ENCODE assay signal across 17 cellular contexts in the genomic region with DNA sequence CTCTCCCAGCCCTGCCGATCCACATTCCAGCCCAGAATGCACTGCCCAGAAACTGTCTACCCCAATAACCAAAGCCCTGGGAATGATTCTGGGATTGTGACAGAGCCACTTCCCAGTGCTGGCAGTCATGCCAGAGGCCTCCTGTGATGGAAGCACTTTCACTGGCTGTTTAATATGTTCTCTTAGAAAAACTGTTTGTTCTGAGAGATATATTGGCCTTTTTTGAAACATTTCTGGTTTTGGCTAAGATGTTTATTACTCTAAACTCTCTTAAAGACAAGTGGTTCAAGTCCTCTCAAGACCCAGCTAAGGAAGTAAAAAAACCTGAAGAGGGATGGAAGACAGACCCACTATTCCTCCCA.
DNase-seq lines count a peak whose midpoint lies in the region; ATAC-seq and TF ChIP-seq lines count a peak whose summit lies in the region.
"Had no signal": no experiment of that assay in that cellular context is flagged by ENCODE, and none has a peak within 500 bp of the region (broad histone marks: within the 10 kb centered on the region; RNA-seq: fewer than 3 reads in every experiment).

No MANE protein-coding gene starts in this region.

- H3K27me3 Mint-ChIP-seq in progenitor cell of endocrine pancreas, result peaks cover 22% of the 10 kb centered on the region
- peaks cover 17% of the 10 kb centered on the region for H3K27me3 Mint-ChIP-seq in activated T-cell treated with anti-CD3 and anti-CD28 coated beads, Interleukin-2, amount 50 U/mL, for 24 hours

- H3K27ac Mint-ChIP-seq in progenitor cell of endocrine pancreas, result no peak overlapping the region
- H3K27ac Mint-ChIP-seq in activated T-cell treated with anti-CD3 and anti-CD28 coated beads, Interleukin-2, amount 50 U/mL, for 24 hours, result no peak overlapping the region
- H3K27ac Mint-ChIP-seq: activated T-cell treated with anti-CD3 and anti-CD28 coated beads, Interleukin-2, amount 50 U/mL, for 72 hours; IgD-negative memory B cell; naive thymus-derived CD4-positive, alpha-beta T cell had no signal

- peaks cover 35 to 38% of the 10 kb centered on the region in 2 donors for H3K4me1 ChIP-seq in lung (ENCODE audit: control insufficient read depth in 2 of 2, insufficient read depth in 2 of 2, low read length in 2 of 2)

- peak; percentile 61 for DNase-seq in DMS79 treated with DMSO at 0.1 percent for 48 hours (lab: John Stamatoyannopoulos, UW)
- peak in 19 of 61 donors; percentile 8 to 76 (median 31) for DNase-seq in caudate nucleus (lab: John Stamatoyannopoulos, UW)
- peak; percentile 57 for DNase-seq in lung (ENCODE audit: low spot score)
- DNase-seq in substantia nigra (lab: John Stamatoyannopoulos, UW), result peak in 9 of 49 donors; percentile 9 to 31 (median 23)
- DNase-seq in T-helper 2 cell, result no peak
- no peak for DNase-seq in progenitor cell of endocrine pancreas (ENCODE audit: low spot score, unreplicated experiment)
- no peak for DNase-seq in central memory CD4-positive, alpha-beta T cell
- no peak for DNase-seq in activated T-cell treated with anti-CD3 and anti-CD28 coated beads, Interleukin-2, amount 50 U/mL, for 24 hours
- DNase-seq: activated CD4-positive, alpha-beta T cell treated with anti-CD3 and anti-CD28 coated beads, Interleukin-2, amount 50 U/mL, for 48 hours; activated T-cell treated with anti-CD3 and anti-CD28 coated beads, Interleukin-2, amount 50 U/mL, for 72 hours; COR-L47; MV-4-11; naive thymus-derived CD4-positive, alpha-beta T cell; NCI-H2081; NCI-H526; stimulated activated CD4-positive, alpha-beta T cell treated with anti-CD3 and anti-CD28 coated beads, Interleukin-1b, Interleukin-23, amount 100 ng/mL, for 48 hours had no signal

- no peak overlapping the region for H3K4me3 Mint-ChIP-seq in progenitor cell of endocrine pancreas (ENCODE audit: low read depth)
- no peak overlapping the region for H3K4me3 Mint-ChIP-seq in activated T-cell treated with anti-CD3 and anti-CD28 coated beads, Interleukin-2, amount 50 U/mL, for 24 hours
- H3K4me3 Mint-ChIP-seq: activated T-cell treated with anti-CD3 and anti-CD28 coated beads, Interleukin-2, amount 50 U/mL, for 72 hours; IgD-negative memory B cell; naive thymus-derived CD4-positive, alpha-beta T cell had no signal

- no peak overlapping the region for H3K4me3 ChIP-seq in lung

- peaks cover 0 to 3% of the 10 kb centered on the region in 2 donors for H3K9me3 ChIP-seq in lung (ENCODE audit: control insufficient read depth in 2 of 2, insufficient read depth in 1 of 2, low read length in 1 of 2)

- no peak for TF ChIP-seq CTCF in lung (IDR thresholded peaks at IDR 0.05; ENCODE audit: control extremely low read depth, extremely low read depth)
- no peak for TF ChIP-seq CTCF in progenitor cell of endocrine pancreas (IDR thresholded peaks at IDR 0.05; ENCODE audit: unreplicated experiment)

- peaks cover 3% of the 10 kb centered on the region for H3K4me1 Mint-ChIP-seq in progenitor cell of endocrine pancreas (ENCODE audit: low read depth)
- no peaks in the 10 kb centered on the region for H3K4me1 Mint-ChIP-seq in activated T-cell treated with anti-CD3 and anti-CD28 coated beads, Interleukin-2, amount 50 U/mL, for 24 hours (ENCODE audit: low read depth)
- H3K4me1 Mint-ChIP-seq: IgD-negative memory B cell; naive thymus-derived CD4-positive, alpha-beta T cell had no signal

- no peak for ATAC-seq in lung (ENCODE audit: insufficient read depth, low FRiP score)
- ATAC-seq: activated T-cell treated with anti-CD3 and anti-CD28 coated beads, Interleukin-2, amount 50 U/mL, for 72 hours; naive thymus-derived CD4-positive, alpha-beta T cell had no signal

- H3K36me3 Mint-ChIP-seq in progenitor cell of endocrine pancreas (ENCODE audit: insufficient read depth), result no peaks in the 10 kb centered on the region
- no peaks in the 10 kb centered on the region for H3K36me3 Mint-ChIP-seq in activated T-cell treated with anti-CD3 and anti-CD28 coated beads, Interleukin-2, amount 50 U/mL, for 24 hours (ENCODE audit: low read depth)

- 60 to 84% methylated on average over 1 of the region's 1 CpG for WGBS in lung, 2 donors

- no peaks in the 10 kb centered on the region for H3K9me3 Mint-ChIP-seq in progenitor cell of endocrine pancreas (ENCODE audit: low read depth)
- H3K9me3 Mint-ChIP-seq in activated T-cell treated with anti-CD3 and anti-CD28 coated beads, Interleukin-2, amount 50 U/mL, for 24 hours, result peaks cover 6% of the 10 kb centered on the region

- H3K27ac ChIP-seq in caudate nucleus (ENCODE audit: low read depth, low read length), result peak overlapping the region; percentile 90
- peak overlapping the region in 1 of 2 donors; percentile 81 for H3K27ac ChIP-seq in lung (ENCODE audit: low read depth in 1 of 2, low read length in 1 of 2)
- H3K27ac ChIP-seq in substantia nigra (ENCODE audit: low read depth, low read length, poor library complexity, severe bottlenecking), result peak overlapping the region; percentile 32

- no peaks in the 10 kb centered on the region for H3K27me3 ChIP-seq in lung (ENCODE audit: control insufficient read depth, insufficient read depth)

- peaks cover 0 to 8% of the 10 kb centered on the region in 2 donors for H3K36me3 ChIP-seq in lung (ENCODE audit: control insufficient read depth in 2 of 2, insufficient read depth in 2 of 2, low read length in 2 of 2)

Comparison
In these comparisons a context has a peak if more than half of its experiments do, and no peak if none do; other contexts are left out.
1. DNase-seq: peak in DMS79 treated with DMSO at 0.1 percent for 48 hours (single experiment) and lung (single experiment); none in T-helper 2 cell (0 of 5), progenitor cell of endocrine pancreas (single experiment), central memory CD4-positive, alpha-beta T cell (single experiment) and activated T-cell treated with anti-CD3 and anti-CD28 coated beads, Interleukin-2, amount 50 U/mL, for 24 hours (single experiment).